Comparison of ENCODE assay signal across 8 cellular contexts in the genomic region with DNA sequence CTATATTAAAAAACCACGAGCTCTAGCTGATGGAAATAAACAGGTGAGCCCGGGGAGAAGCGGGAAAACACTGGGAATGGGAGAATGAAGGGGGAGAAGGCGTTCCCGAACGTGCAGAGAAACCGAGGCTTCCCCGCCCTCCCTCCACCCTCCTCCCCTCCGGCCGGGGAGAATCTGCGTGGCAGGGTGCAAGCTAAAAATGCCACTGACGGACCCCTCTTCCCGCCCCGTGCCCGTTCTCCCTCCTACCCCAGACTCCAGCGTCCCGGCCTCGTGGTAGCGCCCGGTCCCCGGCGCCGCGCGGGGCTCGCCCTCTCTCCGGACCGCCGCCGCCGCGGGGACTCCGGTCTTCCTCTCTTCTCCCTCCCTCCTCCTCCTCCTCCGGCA.
DNase-seq lines count a peak whose midpoint lies in the region; ATAC-seq and TF ChIP-seq lines count a peak whose summit lies in the region.

No MANE protein-coding gene starts in this region.

- H3K9me3 Mint-ChIP-seq in natural killer cell = no peaks in the 10 kb centered on the region

- H3K9me3 ChIP-seq in ectodermal cell (ENCODE audit: control insufficient read depth, low read length) = no peaks in the 10 kb centered on the region

- peak overlapping the region; percentile 85 for H3K27ac ChIP-seq in ectodermal cell (ENCODE audit: insufficient read depth, low read depth, low read length, poor library complexity, severe bottlenecking)

- DNase-seq in NCI-H146 treated with DMSO at 0.1 percent for 48 hours (lab: John Stamatoyannopoulos, UW; ENCODE audit: unreplicated experiment) (peak; percentile 17), NCI-H146 (lab: John Stamatoyannopoulos, UW) (no peak), NCI-H2171 (lab: John Stamatoyannopoulos, UW) (peak; percentile 24), natural killer cell (no peak), NCI-H774 (lab: John Stamatoyannopoulos, UW) (no peak), globus pallidus (ENCODE audit: low spot score) (no peak)

- H3K36me3 ChIP-seq in ectodermal cell (ENCODE audit: control insufficient read depth, insufficient read depth, low read length) = no peaks in the 10 kb centered on the region

- H3K4me1 Mint-ChIP-seq in natural killer cell = peaks cover 52 to 62% of the 10 kb centered on the region in 2 donors

- no peak for TF ChIP-seq CTCF in natural killer cell (IDR thresholded peaks at IDR 0.05)

- intact Hi-C loops in natural killer cell (cut with micrococcal nuclease) = loop anchor here (2.0 kb wide), 1 partner anchor 100 kb away; a partner anchor contains a TSS

- H3K4me1 ChIP-seq in ectodermal cell (ENCODE audit: control insufficient read depth, insufficient read depth, low read length) = peaks cover 6% of the 10 kb centered on the region

- no peaks in the 10 kb centered on the region for H3K36me3 Mint-ChIP-seq in natural killer cell

- peak overlapping the region; percentile 96 for H3K4me3 Mint-ChIP-seq in natural killer cell

- no peaks in the 10 kb centered on the region for H3K27me3 ChIP-seq in ectodermal cell (ENCODE audit: control insufficient read depth, insufficient read depth, low read length, poor library complexity, severe bottlenecking)

- H3K27ac Mint-ChIP-seq in natural killer cell = peak overlapping the region; percentile 76 to 97

- no peak for ATAC-seq in natural killer cell
- no peak for ATAC-seq in HG02571 (IDR thresholded peaks at IDR 0.05; ENCODE audit: unreplicated experiment)

- H3K27me3 Mint-ChIP-seq in natural killer cell (ENCODE audit: low read depth in 2 of 2) = no peaks in the 10 kb centered on the region

- peak overlapping the region; percentile 93 for H3K4me3 ChIP-seq in ectodermal cell (ENCODE audit: insufficient read depth, low read depth, low read length)

- WGBS in ectodermal cell, 2 experiments = 0% methylated on average over 30 to 34 of the region's 34 CpGs

Comparison
In these comparisons a context has a peak if more than half of its experiments do, and no peak if none do; other contexts are left out.
1. DNase-seq: peak in NCI-H146 treated with DMSO at 0.1 percent for 48 hours (single experiment) and NCI-H2171 (single experiment); none in NCI-H146 (single experiment), natural killer cell (single experiment), NCI-H774 (single experiment) and globus pallidus (single experiment).